26 cellular contexts compared by ENCODE assay signal in the genomic region with DNA sequence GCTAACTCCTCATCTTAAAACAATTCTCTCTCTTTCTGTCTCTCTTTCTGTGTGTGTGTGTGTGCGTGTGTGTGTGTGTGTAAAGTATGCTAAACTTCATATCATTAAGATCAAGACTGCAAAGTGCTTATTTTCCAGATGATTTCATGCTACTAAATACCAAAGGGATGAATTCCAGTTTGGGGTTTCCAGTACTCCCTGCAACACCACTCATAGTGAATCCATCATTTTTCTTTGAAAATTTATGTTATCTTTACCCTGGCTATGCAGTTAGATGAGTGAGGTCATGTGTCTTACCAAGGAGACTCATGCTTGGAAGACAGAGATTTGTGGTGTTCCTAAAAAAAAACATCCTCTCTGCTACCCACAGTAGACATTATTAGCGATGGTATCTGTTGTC.
"Had no signal": no experiment of that assay in that cellular context is flagged by ENCODE, and none has a peak within 500 bp of the region (broad histone marks: within the 10 kb centered on the region; RNA-seq: fewer than 3 reads in every experiment).

No MANE protein-coding gene starts in this region.

- H3K27ac Mint-ChIP-seq: effector memory CD8-positive, alpha-beta T cell; immature natural killer cell; naive B cell; natural killer cell treated with Interleukin-12 subunit alpha and Interleukin-12 subunit beta and Interleukin-15 and Interleukin-18, amount 100 ng/mL, for 72 hours; progenitor cell of endocrine pancreas; stimulated activated naive CD8-positive, alpha-beta T cell treated with anti-CD3 and anti-CD28 coated beads, Interleukin-15, amount 100 ng/mL, for 72 hours had no signal

- H3K4me3 Mint-ChIP-seq: effector memory CD8-positive, alpha-beta T cell; immature natural killer cell; naive B cell; natural killer cell treated with Interleukin-12 subunit alpha and Interleukin-12 subunit beta and Interleukin-15 and Interleukin-18, amount 100 ng/mL, for 72 hours; neural crest cell; stimulated activated naive CD8-positive, alpha-beta T cell treated with anti-CD3 and anti-CD28 coated beads, Interleukin-15, amount 100 ng/mL, for 72 hours had no signal

- H3K9me3 Mint-ChIP-seq: neural crest cell had no signal

- H3K4me1 Mint-ChIP-seq: immature natural killer cell; naive B cell; neural crest cell; stimulated activated naive CD8-positive, alpha-beta T cell treated with anti-CD3 and anti-CD28 coated beads, Interleukin-15, amount 100 ng/mL, for 72 hours had no signal

- DNase-seq: cortex of kidney; effector memory CD8-positive, alpha-beta T cell; erythroblast; esophagus squamous epithelium; foreskin melanocyte; hypothalamus; immature natural killer cell; islet precursor cell; kidney glomerular epithelial cell; left colon; left ventricle myocardium inferior; lower lobe of right lung; mucosa of descending colon; naive B cell; right lobe of liver; small intestine; stimulated activated CD4-positive, alpha-beta T cell treated with anti-CD3 and anti-CD28 coated beads, Interleukin-12 subunit alpha, Interleukin-12 subunit beta, amount 100 ng/mL, for 4 hours; stimulated activated CD4-positive, alpha-beta T cell treated with anti-CD3 and anti-CD28 coated beads, Interleukin-1b, Interleukin-23, amount 100 ng/mL, for 48 hours; stimulated activated CD4-positive, alpha-beta T cell treated with anti-CD3 and anti-CD28 coated beads, Interleukin-4, amount 100 ng/mL, for 1 hour; stimulated activated CD8-positive, alpha-beta memory T cell treated with anti-CD3 and anti-CD28 coated beads, Interleukin-4, amount 100 ng/mL, for 48 hours; stimulated activated naive CD4-positive, alpha-beta T cell; stimulated activated naive CD8-positive, alpha-beta T cell treated with anti-CD3 and anti-CD28 coated beads, Interleukin-15, amount 100 ng/mL, for 72 hours; transverse colon had no signal

- H3K27me3 Mint-ChIP-seq: effector memory CD8-positive, alpha-beta T cell; naive B cell; natural killer cell treated with Interleukin-12 subunit alpha and Interleukin-12 subunit beta and Interleukin-15 and Interleukin-18, amount 100 ng/mL, for 72 hours; stimulated activated naive CD8-positive, alpha-beta T cell treated with anti-CD3 and anti-CD28 coated beads, Interleukin-15, amount 100 ng/mL, for 72 hours had no signal

- H3K36me3 Mint-ChIP-seq: immature natural killer cell; naive B cell; natural killer cell treated with Interleukin-12 subunit alpha and Interleukin-12 subunit beta and Interleukin-15 and Interleukin-18, amount 100 ng/mL, for 72 hours had no signal
